ENCODE assay signal across 24 cellular contexts in genomic region chr5:180464603-180464970, GRCh38.
"Had no signal": no experiment of that assay in that cellular context is flagged by ENCODE, and none has a peak within 500 bp of the region (broad histone marks: within the 10 kb centered on the region; RNA-seq: fewer than 3 reads in every experiment).

No MANE protein-coding gene starts in this region.

- DNase-seq: dorsolateral prefrontal cortex; effector CD4-positive, alpha-beta T cell; hypothalamus; immature natural killer cell; islet precursor cell; kidney glomerular epithelial cell; left ventricle myocardium superior; lower lobe of right lung; natural killer cell; stimulated activated CD4-positive, alpha-beta T cell treated with anti-CD3 and anti-CD28 coated beads, Interleukin-2, amount 100 ng/mL, for 24 hours; stimulated activated CD4-positive, alpha-beta T cell treated with anti-CD3 and anti-CD28 coated beads, Interleukin-4, amount 100 ng/mL, for 24 hours; stimulated activated naive CD4-positive, alpha-beta T cell treated with Interleukin-2 at 50 U/mL for 16 hours; stomach; thyroid gland; trophoblast cell had no signal

- H2AFZ ChIP-seq: parathyroid adenoma had no signal

- H3K4me1 ChIP-seq: parathyroid adenoma, prostate gland, right atrium auricular region, vagina had no signal

- H3K9ac ChIP-seq: parathyroid adenoma had no signal

- H3K27ac ChIP-seq: dorsolateral prefrontal cortex, lower lobe of right lung, neutrophil, parathyroid adenoma, prostate gland, right atrium auricular region, stomach, thyroid gland, vagina had no signal

- H3K36me3 ChIP-seq: lower lobe of right lung, neutrophil, prostate gland, right atrium auricular region, stomach, thyroid gland, vagina had no signal

- ATAC-seq: left ventricle myocardium superior; lower lobe of right lung; natural killer cell; sciatic nerve; stimulated activated effector memory CD8-positive, alpha-beta T cell treated with anti-CD3 and anti-CD28 coated beads, Interleukin-12 subunit alpha, Interleukin-12 subunit beta, amount 100 ng/mL, for 72 hours had no signal

- H3K4me2 ChIP-seq: smooth muscle cell had no signal

- FAIRE-seq: frontal cortex had no signal

- H3K79me2 ChIP-seq: parathyroid adenoma had no signal

- H3K27me3 ChIP-seq: neutrophil, right atrium auricular region, thyroid gland, vagina had no signal

- H3K9me3 ChIP-seq: lower lobe of right lung, neutrophil, prostate gland, right atrium auricular region, thyroid gland, vagina had no signal

- H3K4me3 ChIP-seq: dorsolateral prefrontal cortex, lower lobe of right lung, prostate gland, right atrium auricular region, smooth muscle cell, stomach, thyroid gland, vagina had no signal
